ENCODE assay signal across 12 cellular contexts in genomic region chr11:79160786-79161403, GRCh38.
DNase-seq lines count a peak whose midpoint lies in the region; ATAC-seq, FAIRE-seq and TF ChIP-seq lines count a peak whose summit lies in the region.
"Had no signal": no experiment of that assay in that cellular context is flagged by ENCODE, and none has a peak within 500 bp of the region (broad histone marks: within the 10 kb centered on the region; RNA-seq: fewer than 3 reads in every experiment).

No MANE protein-coding gene starts in this region.

- H3K27ac Mint-ChIP-seq in nephron progenitor cell, result no peak overlapping the region
- H3K27ac Mint-ChIP-seq: dendritic cell treated with granulocyte-macrophage colony-stimulating factor and Interleukin-4, amounts not matched to agents 40 ng/mL and 50 ng/mL, for 4 days had no signal

- H3K27me3 Mint-ChIP-seq in nephron progenitor cell (ENCODE audit: low read depth, poor library complexity), result no peaks in the 10 kb centered on the region

- no peak for FAIRE-seq in urothelium cell line (lab: Jason Lieb, UNC)

- dilution Hi-C loops in mammary epithelial cell (cut with HindIII; ENCODE audit: low sequenced_read_pairs), result no loop called here

- peaks cover 26% of the 10 kb centered on the region for H3K4me1 ChIP-seq in mammary epithelial cell (ENCODE audit: insufficient read depth, low read length)

- TF ChIP-seq CTCF in LNCaP clone FGC (IDR thresholded peaks at IDR 0.05; ENCODE audit: control insufficient read depth, extremely low read depth, insufficient read depth), result peak; percentile 74
- TF ChIP-seq CTCF in mammary epithelial cell (conservative IDR thresholded peaks at IDR 0.05 in 1 of 2, IDR thresholded peaks at IDR 0.05 in 1 of 2; ENCODE audit: extremely low read depth in 1 of 2, insufficient read depth in 1 of 2, low read depth in 1 of 2, low read length in 2 of 2), result no peak
- peak; percentile 38 for TF ChIP-seq CTCF in nephron progenitor cell (IDR thresholded peaks at IDR 0.05)

- no peak overlapping the region for H3K4me3 ChIP-seq in LNCaP clone FGC (ENCODE audit: low read depth, low read length)
- no peak overlapping the region for H3K4me3 ChIP-seq in mammary epithelial cell (replicated peaks in 1 of 3; ENCODE audit: insufficient read depth in 1 of 3, low read depth in 2 of 3, low read length in 3 of 3)

- no peaks in the 10 kb centered on the region for H3K9me3 Mint-ChIP-seq in nephron progenitor cell
- H3K9me3 Mint-ChIP-seq: dendritic cell treated with granulocyte-macrophage colony-stimulating factor and Interleukin-4, amounts not matched to agents 40 ng/mL and 50 ng/mL, for 4 days had no signal

- H3K36me3 ChIP-seq in mammary epithelial cell (ENCODE audit: insufficient read depth, low read length), result no peaks in the 10 kb centered on the region

- in situ Hi-C loops in G401 (cut with HindIII; ENCODE audit: low sequenced_read_pairs), result no loop called here
- in situ Hi-C loops in mammary epithelial cell (cut with MboI; ENCODE audit: low sequenced_read_pairs in 2 of 2), result no loop called here

- H3K9ac ChIP-seq in mammary epithelial cell (ENCODE audit: insufficient read depth, low read length), result no peak overlapping the region

- H4K20me1 ChIP-seq in mammary epithelial cell (ENCODE audit: insufficient read depth, low read length), result no peaks in the 10 kb centered on the region

- H3K79me2 ChIP-seq in mammary epithelial cell (ENCODE audit: insufficient read depth, low read length), result no peaks in the 10 kb centered on the region

- CTCF ChIA-PET in mammary epithelial cell (lab: Charles Lee; ENCODE audit: low non-redundant PET), result interaction anchor here (0.6 kb wide), 1 partner anchor 1444 kb away, joined by 25 read pairs; no protein-coding TSS in a partner anchor

- intact Hi-C loops in mammary epithelial cell (cut with micrococcal nuclease), result loop anchor here (1.0 to 10.0 kb wide), 3 partner anchors 362 to 516 kb away; no protein-coding TSS in a partner anchor

- H3K4me2 ChIP-seq in mammary epithelial cell (ENCODE audit: insufficient read depth, low read depth, low read length), result no peak overlapping the region

- WGBS in mammary epithelial cell (ENCODE audit: low coverage, missing lambda C conversion rate), result 86% methylated on average over 5 of the region's 5 CpGs

- no peak overlapping the region for H3K4me3 Mint-ChIP-seq in nephron progenitor cell
- H3K4me3 Mint-ChIP-seq: dendritic cell treated with granulocyte-macrophage colony-stimulating factor and Interleukin-4, amounts not matched to agents 40 ng/mL and 50 ng/mL, for 4 days had no signal

- DNase-seq in G401 (ENCODE audit: low spot score) (peak; percentile 9), LNCaP clone FGC (ENCODE audit: low read depth) (no peak), mammary epithelial cell (peak; percentile 60), nephron progenitor cell (peak; percentile 20), NCI-H510A treated with DMSO at 0.1 percent for 48 hours (lab: John Stamatoyannopoulos, UW) (no peak), NCI-H345 (lab: John Stamatoyannopoulos, UW) (no peak), urothelium cell line (ENCODE audit: low spot score) (no peak)
- DNase-seq: NCI-H1694 treated with DMSO at 0.1 percent for 48 hours, T-helper 1 cell had no signal

- H3K9me3 ChIP-seq in mammary epithelial cell (replicated peaks; ENCODE audit: insufficient read depth, low read length), result no peaks in the 10 kb centered on the region

- H3K27me3 ChIP-seq in mammary epithelial cell (ENCODE audit: insufficient read depth, low read length), result no peaks in the 10 kb centered on the region

- no peak for ATAC-seq in HG03045 (IDR thresholded peaks at IDR 0.05; ENCODE audit: unreplicated experiment)
- ATAC-seq: sciatic nerve had no signal

- H3K36me3 Mint-ChIP-seq in nephron progenitor cell (ENCODE audit: low read depth), result peaks cover 10% of the 10 kb centered on the region

- BruUV-seq in mammary epithelial cell (replicated peaks; lab: Mats Ljungman, UMichigan), result no TSS peak

- no peak overlapping the region for H2AFZ ChIP-seq in mammary epithelial cell (ENCODE audit: low read depth, low read length)

- peaks cover 15% of the 10 kb centered on the region for H3K4me1 Mint-ChIP-seq in nephron progenitor cell

- no peak overlapping the region for H3K27ac ChIP-seq in mammary epithelial cell (ENCODE audit: insufficient read depth, low read depth, low read length)

Comparison
In these comparisons a context has a peak if more than half of its experiments do, and no peak if none do; other contexts are left out.
1. DNase-seq: peak in G401 (single experiment), mammary epithelial cell (single experiment) and nephron progenitor cell (single experiment); none in LNCaP clone FGC (single experiment), NCI-H510A treated with DMSO at 0.1 percent for 48 hours (single experiment), NCI-H345 (single experiment) and urothelium cell line (single experiment).
2. CTCF ChIP-seq: peak in LNCaP clone FGC (single experiment) and nephron progenitor cell (single experiment); none in mammary epithelial cell (0 of 2).